ENCODE assay signal across 1 cellular context in genomic region chr14:50222061-50222613, GRCh38.
TF ChIP-seq lines count a peak whose summit lies in the region.

No MANE protein-coding gene starts in this region.

TF ChIP-seq in IMR-90, 13 proteins besides CTCF, POLR2A, EP300 and RAD21:
- peak; percentile 79 for TF ChIP-seq MAFK (IDR thresholded peaks at IDR 0.05; ENCODE audit: low read depth, low read length)
- TF ChIP-seq FOS (IDR thresholded peaks at IDR 0.05; ENCODE audit: low read depth, low read length): no peak
